Comparison of ENCODE assay signal across 11 cellular contexts in the genomic region with DNA sequence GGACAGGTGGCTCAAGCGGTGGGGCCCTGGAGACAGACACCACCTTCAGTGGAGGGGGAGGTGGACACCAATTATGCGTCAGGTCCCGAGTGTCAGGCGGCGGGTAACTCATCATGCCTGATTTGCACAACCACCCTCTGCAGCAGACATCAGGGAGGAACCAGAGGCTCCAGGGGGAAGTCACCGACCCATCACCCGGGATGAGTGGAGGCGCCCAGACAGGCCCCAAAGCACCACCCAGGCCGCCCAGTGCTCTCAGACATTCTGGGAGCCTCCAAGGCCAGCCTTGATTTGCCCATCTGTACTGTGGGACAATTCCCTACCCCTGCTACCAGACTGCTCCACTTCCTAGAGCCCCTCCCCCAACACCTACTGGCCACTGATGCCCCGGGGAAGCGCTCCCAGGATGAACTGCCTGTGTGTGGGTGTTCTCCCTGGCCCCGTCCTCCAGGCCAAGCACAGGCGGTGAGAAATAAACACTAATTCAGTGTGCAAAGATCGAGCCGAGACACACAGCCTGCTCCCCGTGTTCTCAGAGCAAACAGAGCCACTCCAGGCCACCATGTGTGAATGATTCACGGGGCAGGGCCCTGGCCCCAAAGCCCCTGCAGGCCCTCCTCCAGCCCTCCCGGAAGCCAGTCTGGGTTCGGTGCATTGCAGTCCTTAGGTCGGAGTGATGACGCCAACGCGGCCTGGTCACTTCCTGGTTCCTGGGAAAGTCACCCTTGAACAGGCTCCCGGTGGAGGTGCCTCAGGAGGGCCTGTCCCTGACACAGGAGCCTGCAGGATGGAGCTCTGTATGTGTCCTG.
DNase-seq lines count a peak whose midpoint lies in the region; ATAC-seq and TF ChIP-seq lines count a peak whose summit lies in the region.
"Had no signal": no experiment of that assay in that cellular context is flagged by ENCODE, and none has a peak within 500 bp of the region (broad histone marks: within the 10 kb centered on the region; RNA-seq: fewer than 3 reads in every experiment).

No MANE protein-coding gene starts in this region.

- no peak overlapping the region for H3K9ac ChIP-seq in liver (ENCODE audit: low read depth in 1 of 2, low read length in 2 of 2)
- peak overlapping the region; percentile 27 to 55 for H3K9ac ChIP-seq in stomach smooth muscle (ENCODE audit: low read length in 2 of 2)

- TF ChIP-seq RAD21 in liver (IDR thresholded peaks at IDR 0.05) = peak in 1 of 2 donors; percentile 15

- peaks cover 20% of the 10 kb centered on the region for H3K4me1 Mint-ChIP-seq in HFFc6 (ENCODE audit: low read depth)
- H3K4me1 Mint-ChIP-seq in endothelial cell (ENCODE audit: unreplicated experiment) = peaks cover 34% of the 10 kb centered on the region

- DNase-seq in HFFc6 (peak; percentile 80), endothelial cell (ENCODE audit: low spot score) (no peak), DMS53 (lab: John Stamatoyannopoulos, UW) (no peak), hypothalamus (lab: John Stamatoyannopoulos, UW) (no peak), pons (ENCODE audit: low spot score) (no peak)
- DNase-seq: NCI-H1105 treated with DMSO at 0.1 percent for 48 hours; stimulated activated CD4-positive, alpha-beta T cell treated with anti-CD3 and anti-CD28 coated beads, Interleukin-4, amount 100 ng/mL, for 24 hours; T1000 had no signal

- TF ChIP-seq CTCF in HFFc6 (IDR thresholded peaks at IDR 0.05) (no peak), endothelial cell (IDR thresholded peaks at IDR 0.05; ENCODE audit: unreplicated experiment) (no peak), liver (IDR thresholded peaks at IDR 0.05; ENCODE audit: low read depth, low read length, missing input control) (no peak)

- H3K27ac Mint-ChIP-seq in HFFc6 (peak overlapping the region; percentile 98), endothelial cell (ENCODE audit: unreplicated experiment) (no peak overlapping the region)

- H3K4me3 Mint-ChIP-seq in HFFc6 = peak overlapping the region; percentile 67
- peak overlapping the region; percentile 73 for H3K4me3 Mint-ChIP-seq in endothelial cell (ENCODE audit: unreplicated experiment)

- no peaks in the 10 kb centered on the region for H3K9me3 ChIP-seq in liver (ENCODE audit: control insufficient read depth in 4 of 4, low read length in 3 of 4)
- H3K9me3 ChIP-seq in stomach smooth muscle (ENCODE audit: control insufficient read depth in 2 of 2, low read length in 2 of 2) = no peaks in the 10 kb centered on the region

- ATAC-seq in HG02798 (IDR thresholded peaks at IDR 0.05; ENCODE audit: poor library complexity, unreplicated experiment) = no peak

- no peaks in the 10 kb centered on the region for H3K9me3 Mint-ChIP-seq in HFFc6
- no peaks in the 10 kb centered on the region for H3K9me3 Mint-ChIP-seq in endothelial cell (ENCODE audit: unreplicated experiment)

- H3K4me3 ChIP-seq in liver (ENCODE audit: low read depth in 1 of 3, low read length in 3 of 3) (no peak overlapping the region), stomach smooth muscle (ENCODE audit: low read length in 2 of 2) (peak overlapping the region in 1 of 2 donors; percentile 40)

- peak overlapping the region; percentile 84 to 89 for H3K27ac ChIP-seq in liver (ENCODE audit: low read depth in 1 of 2, low read length in 2 of 2)
- H3K27ac ChIP-seq in stomach smooth muscle (ENCODE audit: low read length) = peak overlapping the region; percentile 89

- H3K36me3 ChIP-seq in liver (ENCODE audit: control insufficient read depth in 4 of 4, insufficient read depth in 3 of 4, low read depth in 1 of 4, low read length in 3 of 4) (no peaks in the 10 kb centered on the region), stomach smooth muscle (ENCODE audit: control insufficient read depth in 2 of 2, insufficient read depth in 2 of 2, low read length in 2 of 2) (no peaks in the 10 kb centered on the region)

- H3K4me1 ChIP-seq in liver (ENCODE audit: control insufficient read depth in 4 of 4, insufficient read depth in 4 of 4, low read length in 3 of 4) (peaks cover 20 to 34% (median 30%) of the 10 kb centered on the region in 4 donors), stomach smooth muscle (ENCODE audit: control insufficient read depth, insufficient read depth, low read length) (peaks cover 73% of the 10 kb centered on the region)

- 47% methylated on average over 24 of the region's 24 CpGs for WGBS in liver

- no peaks in the 10 kb centered on the region for H3K36me3 Mint-ChIP-seq in HFFc6 (ENCODE audit: low read depth)
- H3K36me3 Mint-ChIP-seq in endothelial cell (ENCODE audit: low read depth, unreplicated experiment) = peaks cover 13% of the 10 kb centered on the region

- H3K27me3 ChIP-seq in liver (ENCODE audit: control insufficient read depth in 4 of 4, insufficient read depth in 4 of 4, low read length in 3 of 4) (no peaks in the 10 kb centered on the region), stomach smooth muscle (ENCODE audit: control insufficient read depth in 1 of 2, insufficient read depth in 2 of 2, low read length in 2 of 2) (no peaks in the 10 kb centered on the region)

- H3K27me3 Mint-ChIP-seq in HFFc6 (ENCODE audit: insufficient read depth) (no peaks in the 10 kb centered on the region), endothelial cell (ENCODE audit: unreplicated experiment) (peaks cover 22% of the 10 kb centered on the region)

TF ChIP-seq in liver, 16 proteins besides CTCF, POLR2A, EP300 and RAD21:
- TF ChIP-seq FOXA2 (IDR thresholded peaks at IDR 0.05) = no peak
- TF ChIP-seq, protein P1, sequence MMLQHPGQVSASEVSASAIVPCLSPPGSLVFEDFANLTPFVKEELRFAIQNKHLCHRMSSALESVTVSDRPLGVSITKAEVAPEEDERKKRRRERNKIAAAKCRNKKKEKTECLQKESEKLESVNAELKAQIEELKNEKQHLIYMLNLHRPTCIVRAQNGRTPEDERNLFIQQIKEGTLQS (IDR thresholded peaks at IDR 0.05) = no peak
- peak; percentile 54 for TF ChIP-seq SP1 (IDR thresholded peaks at IDR 0.05)
- TF ChIP-seq HNF4A (conservative IDR thresholded peaks at IDR 0.05) = peak; percentile 34 to 69
- TF ChIP-seq NR2F2 (IDR thresholded peaks at IDR 0.05) = peak; percentile 77
- peak in 1 of 2 donors; percentile 79 for TF ChIP-seq GABPA (IDR thresholded peaks at IDR 0.05 in 1 of 2, conservative IDR thresholded peaks at IDR 0.05 in 1 of 2)
- TF ChIP-seq RXRA (IDR thresholded peaks at IDR 0.05) = peak; percentile 63 to 80
- TF ChIP-seq EGR1 (IDR thresholded peaks at IDR 0.05; ENCODE audit: low read depth in 2 of 2) = no peak
- TF ChIP-seq, protein P2, sequence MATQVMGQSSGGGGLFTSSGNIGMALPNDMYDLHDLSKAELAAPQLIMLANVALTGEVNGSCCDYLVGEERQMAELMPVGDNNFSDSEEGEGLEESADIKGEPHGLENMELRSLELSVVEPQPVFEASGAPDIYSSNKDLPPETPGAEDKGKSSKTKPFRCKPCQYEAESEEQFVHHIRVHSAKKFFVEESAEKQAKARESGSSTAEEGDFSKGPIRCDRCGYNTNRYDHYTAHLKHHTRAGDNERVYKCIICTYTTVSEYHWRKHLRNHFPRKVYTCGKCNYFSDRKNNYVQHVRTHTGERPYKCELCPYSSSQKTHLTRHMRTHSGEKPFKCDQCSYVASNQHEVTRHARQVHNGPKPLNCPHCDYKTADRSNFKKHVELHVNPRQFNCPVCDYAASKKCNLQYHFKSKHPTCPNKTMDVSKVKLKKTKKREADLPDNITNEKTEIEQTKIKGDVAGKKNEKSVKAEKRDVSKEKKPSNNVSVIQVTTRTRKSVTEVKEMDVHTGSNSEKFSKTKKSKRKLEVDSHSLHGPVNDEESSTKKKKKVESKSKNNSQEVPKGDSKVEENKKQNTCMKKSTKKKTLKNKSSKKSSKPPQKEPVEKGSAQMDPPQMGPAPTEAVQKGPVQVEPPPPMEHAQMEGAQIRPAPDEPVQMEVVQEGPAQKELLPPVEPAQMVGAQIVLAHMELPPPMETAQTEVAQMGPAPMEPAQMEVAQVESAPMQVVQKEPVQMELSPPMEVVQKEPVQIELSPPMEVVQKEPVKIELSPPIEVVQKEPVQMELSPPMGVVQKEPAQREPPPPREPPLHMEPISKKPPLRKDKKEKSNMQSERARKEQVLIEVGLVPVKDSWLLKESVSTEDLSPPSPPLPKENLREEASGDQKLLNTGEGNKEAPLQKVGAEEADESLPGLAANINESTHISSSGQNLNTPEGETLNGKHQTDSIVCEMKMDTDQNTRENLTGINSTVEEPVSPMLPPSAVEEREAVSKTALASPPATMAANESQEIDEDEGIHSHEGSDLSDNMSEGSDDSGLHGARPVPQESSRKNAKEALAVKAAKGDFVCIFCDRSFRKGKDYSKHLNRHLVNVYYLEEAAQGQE (IDR thresholded peaks at IDR 0.05) = no peak
- TF ChIP-seq, protein P3, sequence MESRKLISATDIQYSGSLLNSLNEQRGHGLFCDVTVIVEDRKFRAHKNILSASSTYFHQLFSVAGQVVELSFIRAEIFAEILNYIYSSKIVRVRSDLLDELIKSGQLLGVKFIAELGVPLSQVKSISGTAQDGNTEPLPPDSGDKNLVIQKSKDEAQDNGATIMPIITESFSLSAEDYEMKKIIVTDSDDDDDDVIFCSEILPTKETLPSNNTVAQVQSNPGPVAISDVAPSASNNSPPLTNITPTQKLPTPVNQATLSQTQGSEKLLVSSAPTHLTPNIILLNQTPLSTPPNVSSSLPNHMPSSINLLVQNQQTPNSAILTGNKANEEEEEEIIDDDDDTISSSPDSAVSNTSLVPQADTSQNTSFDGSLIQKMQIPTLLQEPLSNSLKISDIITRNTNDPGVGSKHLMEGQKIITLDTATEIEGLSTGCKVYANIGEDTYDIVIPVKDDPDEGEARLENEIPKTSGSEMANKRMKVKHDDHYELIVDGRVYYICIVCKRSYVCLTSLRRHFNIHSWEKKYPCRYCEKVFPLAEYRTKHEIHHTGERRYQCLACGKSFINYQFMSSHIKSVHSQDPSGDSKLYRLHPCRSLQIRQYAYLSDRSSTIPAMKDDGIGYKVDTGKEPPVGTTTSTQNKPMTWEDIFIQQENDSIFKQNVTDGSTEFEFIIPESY (IDR thresholded peaks at IDR 0.05) = no peak
- TF ChIP-seq HNF4G (IDR thresholded peaks at IDR 0.05) = no peak
- TF ChIP-seq TAF1 (conservative IDR thresholded peaks at IDR 0.05) = no peak
- TF ChIP-seq, protein P4, sequence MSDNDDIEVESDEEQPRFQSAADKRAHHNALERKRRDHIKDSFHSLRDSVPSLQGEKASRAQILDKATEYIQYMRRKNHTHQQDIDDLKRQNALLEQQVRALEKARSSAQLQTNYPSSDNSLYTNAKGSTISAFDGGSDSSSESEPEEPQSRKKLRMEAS (IDR thresholded peaks at IDR 0.05) = no peak
- TF ChIP-seq JUND (IDR thresholded peaks at IDR 0.05) = peak in 1 of 2 donors; percentile 62
- peak; percentile 10 for TF ChIP-seq FOXA1 (IDR thresholded peaks at IDR 0.05)
- TF ChIP-seq YY1 (IDR thresholded peaks at IDR 0.05) = peak; percentile 30

Comparison
In these comparisons a context has a peak if more than half of its experiments do, and no peak if none do; other contexts are left out.
1. H3K9ac ChIP-seq: peak in stomach smooth muscle (2 of 2); none in liver (0 of 2).